ENCODE assay signal across 8 cellular contexts in genomic region chr2:196750977-196751631, GRCh38. TPM values are rescaled to one million over a fixed set of nuclear protein-coding genes. Genes with fewer than 3 reads are reported as not detected.
DNase-seq lines count a peak whose midpoint lies in the region; ATAC-seq and TF ChIP-seq lines count a peak whose summit lies in the region.

No MANE protein-coding gene starts in this region.

- DNase-seq in NCI-H2107 (lab: John Stamatoyannopoulos, UW) (peak; percentile 13), NCI-H2107 treated with DMSO at 0.1 percent for 48 hours (lab: John Stamatoyannopoulos, UW; ENCODE audit: unreplicated experiment) (no peak), HFFc6 (peak; percentile 38), NB4 (ENCODE audit: low read depth) (peak; percentile 70), left colon (peak; percentile 40 to 78)
- DNase-seq in central memory CD4-positive, alpha-beta T cell: peak; percentile 35
- peak in 2 of 3 donors; percentile 13 to 40 for DNase-seq in stimulated activated CD4-positive, alpha-beta T cell treated with anti-CD3 and anti-CD28 coated beads, TNF-alpha, amount 100 ng/mL, for 1 hour (ENCODE audit: low read depth in 3 of 3, low spot score in 1 of 3)

- TF ChIP-seq CTCF in HFFc6 (IDR thresholded peaks at IDR 0.05) (peak; percentile 85), NB4 (IDR thresholded peaks at IDR 0.05; ENCODE audit: low read depth, low read length) (peak; percentile 95), WI38 (IDR thresholded peaks at IDR 0.05; ENCODE audit: low read depth, low read length) (peak; percentile 63)

- H3K36me3 Mint-ChIP-seq in HFFc6 (ENCODE audit: low read depth): peaks cover 17% of the 10 kb centered on the region

- H3K27me3 Mint-ChIP-seq in HFFc6 (ENCODE audit: insufficient read depth): no peaks in the 10 kb centered on the region

- H3K4me3 Mint-ChIP-seq in HFFc6: no peak overlapping the region

- no peak overlapping the region for H3K27ac Mint-ChIP-seq in HFFc6

- 0 out of 2 replicates have a peak, but pooled peaks cover 7% of the 10 kb centered on the region for H3K4me1 Mint-ChIP-seq in HFFc6 (ENCODE audit: low read depth)

- peak; percentile 79 for ATAC-seq in left colon

- peaks cover 14% of the 10 kb centered on the region for H3K9me3 Mint-ChIP-seq in HFFc6

- no peak for TF ChIP-seq POLR2A in NB4 (IDR thresholded peaks at IDR 0.05; ENCODE audit: extremely low read depth, insufficient read length)

- intact Hi-C loops in left colon (cut with DNase I, micrococcal nuclease): no loop called here

- no peak overlapping the region for H3K4me3 ChIP-seq in NB4 (ENCODE audit: low read depth, low read length)
- H3K4me3 ChIP-seq in WI38 (ENCODE audit: low read depth, low read length): no peak overlapping the region

RNA-seq across cellular contexts. Expression of gene GTF3C3, which starts 48.4 kb away (rescaled TPM):
- 10 to 100 TPM; 23.1 to 40.8 (median 30.0) TPM for total RNA-seq in HFFc6 (2021; fragmentation: NEBNext Ultra II Directional; extraction: Animal tissue kit (Norgen Biotek cat#: 25700))
- total RNA-seq in left colon: 10 to 100 TPM; 18.5 to 28.4 TPM

RNA-seq across cellular contexts. Expression of gene C2orf66, which starts 58.1 kb away (rescaled TPM):
- under 1 TPM in 1 of 6 experiments, not detected in 5; 0.09 TPM for total RNA-seq in HFFc6 (2021; fragmentation: NEBNext Ultra II Directional; extraction: Animal tissue kit (Norgen Biotek cat#: 25700))
- not detected for total RNA-seq in left colon
